In the genomic region with DNA sequence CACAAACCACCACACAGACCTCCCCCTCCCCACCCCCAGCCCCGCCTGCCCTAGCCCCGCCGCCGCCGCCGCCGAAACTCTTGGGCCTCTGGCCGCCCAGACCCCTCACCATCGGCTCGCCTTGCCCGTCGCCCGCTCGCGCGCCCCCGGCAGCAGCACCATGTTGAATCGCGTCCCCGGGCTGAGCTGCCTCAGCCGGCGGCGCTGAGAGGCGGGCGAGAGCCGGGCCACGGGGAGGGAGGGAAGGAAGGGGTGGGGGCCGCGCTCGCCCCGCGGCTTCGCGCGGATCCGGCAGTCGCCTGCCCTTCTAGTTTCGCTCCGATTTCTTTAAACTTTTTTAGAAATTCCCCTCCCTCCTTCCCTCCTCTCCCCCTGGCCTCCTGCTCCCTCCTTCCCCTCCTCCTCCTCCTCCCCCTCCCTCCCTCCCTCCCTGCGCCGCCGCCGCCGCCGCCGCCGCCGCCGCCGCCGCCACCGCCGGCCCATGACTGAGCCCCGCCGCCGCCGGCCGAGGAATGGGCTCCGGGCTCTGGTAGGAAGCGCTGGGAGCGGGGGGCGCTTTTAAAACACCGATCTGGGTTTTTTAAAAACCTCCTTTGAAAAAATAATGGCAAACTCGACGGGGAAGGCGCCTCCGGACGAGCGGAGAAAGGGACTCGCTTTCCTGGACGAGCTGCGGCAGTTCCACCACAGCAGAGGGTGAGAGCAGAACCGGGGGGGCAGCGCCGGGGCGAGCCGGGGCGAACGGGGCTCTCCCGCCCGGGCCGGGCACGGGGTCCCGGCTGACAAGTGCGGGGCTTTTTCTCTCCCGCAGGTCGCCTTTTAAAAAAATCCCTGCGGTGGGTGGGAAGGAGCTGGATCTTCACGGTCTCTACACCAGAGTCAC, we compare ENCODE assay signal across 8 cellular contexts. TPM values are rescaled to one million over a fixed set of nuclear protein-coding genes. Genes with fewer than 3 reads are reported as not detected.
A peak's percentile ranks its signal among the peaks of the same experiment; 100 is the strongest.
DNase-seq lines count a peak whose midpoint lies in the region; ATAC-seq and TF ChIP-seq lines count a peak whose summit lies in the region.

A gene with protein sequence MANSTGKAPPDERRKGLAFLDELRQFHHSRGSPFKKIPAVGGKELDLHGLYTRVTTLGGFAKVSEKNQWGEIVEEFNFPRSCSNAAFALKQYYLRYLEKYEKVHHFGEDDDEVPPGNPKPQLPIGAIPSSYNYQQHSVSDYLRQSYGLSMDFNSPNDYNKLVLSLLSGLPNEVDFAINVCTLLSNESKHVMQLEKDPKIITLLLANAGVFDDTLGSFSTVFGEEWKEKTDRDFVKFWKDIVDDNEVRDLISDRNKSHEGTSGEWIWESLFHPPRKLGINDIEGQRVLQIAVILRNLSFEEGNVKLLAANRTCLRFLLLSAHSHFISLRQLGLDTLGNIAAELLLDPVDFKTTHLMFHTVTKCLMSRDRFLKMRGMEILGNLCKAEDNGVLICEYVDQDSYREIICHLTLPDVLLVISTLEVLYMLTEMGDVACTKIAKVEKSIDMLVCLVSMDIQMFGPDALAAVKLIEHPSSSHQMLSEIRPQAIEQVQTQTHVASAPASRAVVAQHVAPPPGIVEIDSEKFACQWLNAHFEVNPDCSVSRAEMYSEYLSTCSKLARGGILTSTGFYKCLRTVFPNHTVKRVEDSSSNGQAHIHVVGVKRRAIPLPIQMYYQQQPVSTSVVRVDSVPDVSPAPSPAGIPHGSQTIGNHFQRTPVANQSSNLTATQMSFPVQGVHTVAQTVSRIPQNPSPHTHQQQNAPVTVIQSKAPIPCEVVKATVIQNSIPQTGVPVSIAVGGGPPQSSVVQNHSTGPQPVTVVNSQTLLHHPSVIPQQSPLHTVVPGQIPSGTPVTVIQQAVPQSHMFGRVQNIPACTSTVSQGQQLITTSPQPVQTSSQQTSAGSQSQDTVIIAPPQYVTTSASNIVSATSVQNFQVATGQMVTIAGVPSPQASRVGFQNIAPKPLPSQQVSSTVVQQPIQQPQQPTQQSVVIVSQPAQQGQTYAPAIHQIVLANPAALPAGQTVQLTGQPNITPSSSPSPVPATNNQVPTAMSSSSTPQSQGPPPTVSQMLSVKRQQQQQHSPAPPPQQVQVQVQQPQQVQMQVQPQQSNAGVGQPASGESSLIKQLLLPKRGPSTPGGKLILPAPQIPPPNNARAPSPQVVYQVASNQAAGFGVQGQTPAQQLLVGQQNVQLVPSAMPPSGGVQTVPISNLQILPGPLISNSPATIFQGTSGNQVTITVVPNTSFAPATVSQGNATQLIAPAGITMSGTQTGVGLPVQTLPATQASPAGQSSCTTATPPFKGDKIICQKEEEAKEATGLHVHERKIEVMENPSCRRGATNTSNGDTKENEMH (N-terminal part only) (plus strand): TSS at position 474 of the 883 bp plus-strand sequence. CDS start 131 bp downstream, at position 605.

- H3K36me3 ChIP-seq in kidney epithelial cell (ENCODE audit: control insufficient read depth, insufficient read depth, low read length), result no peaks in the 10 kb centered on the region

- H3K4me3 ChIP-seq in kidney epithelial cell (ENCODE audit: low read depth, low read length), result peak within 1 kb of the TSS; percentile 83

- no peak for TF ChIP-seq CTCF in kidney epithelial cell (IDR thresholded peaks at IDR 0.05; ENCODE audit: insufficient read depth, low read length, poor library complexity, severe bottlenecking)

- DNase-seq in NCI-H1930 (lab: John Stamatoyannopoulos, UW) (peak; percentile 94 to 97), cerebellar cortex (ENCODE audit: low spot score) (peak; percentile 61), kidney epithelial cell (ENCODE audit: low read depth) (no peak), T1000 (lab: John Stamatoyannopoulos, UW) (no peak)
- peak; percentile 36 to 56 for DNase-seq in stimulated activated CD4-positive, alpha-beta T cell treated with anti-CD3 and anti-CD28 coated beads, Interleukin-15, amount 100 ng/mL, for 1 hour (ENCODE audit: low read depth in 1 of 2, low spot score in 1 of 2)

- no peaks in the 10 kb centered on the region for H3K27me3 ChIP-seq in kidney epithelial cell (ENCODE audit: control insufficient read depth, insufficient read depth, low read length)

- peak; percentile 20 for ATAC-seq in GM18498 (IDR thresholded peaks at IDR 0.05; ENCODE audit: unreplicated experiment)
- ATAC-seq in HG02763 (IDR thresholded peaks at IDR 0.05; ENCODE audit: unreplicated experiment), result peak; percentile 7
- peak; percentile 19 to 23 for ATAC-seq in activated CD4-positive, CD25-positive, alpha-beta regulatory T cell treated with anti-CD3 and anti-CD28 coated beads, Interleukin-2, amount 50 U/mL, for 24 hours

RNA-seq across cellular contexts. Expression of the gene that starts here (rescaled TPM):
- total RNA-seq in kidney epithelial cell, result 17.6 and 21.1 TPM in 2 replicates

Comparison
In these comparisons a context has a peak if more than half of its experiments do, and no peak if none do; other contexts are left out.
1. DNase-seq: peak in NCI-H1930 (2 of 2), cerebellar cortex (single experiment) and stimulated activated CD4-positive, alpha-beta T cell treated with anti-CD3 and anti-CD28 coated beads, Interleukin-15, amount 100 ng/mL, for 1 hour (2 of 2); none in kidney epithelial cell (single experiment) and T1000 (single experiment).
2. Peak in every context shown above with its lines, with median percentiles within 50 percentile points of each other: ATAC-seq.